15 cellular contexts compared by ENCODE assay signal in the genomic region with DNA sequence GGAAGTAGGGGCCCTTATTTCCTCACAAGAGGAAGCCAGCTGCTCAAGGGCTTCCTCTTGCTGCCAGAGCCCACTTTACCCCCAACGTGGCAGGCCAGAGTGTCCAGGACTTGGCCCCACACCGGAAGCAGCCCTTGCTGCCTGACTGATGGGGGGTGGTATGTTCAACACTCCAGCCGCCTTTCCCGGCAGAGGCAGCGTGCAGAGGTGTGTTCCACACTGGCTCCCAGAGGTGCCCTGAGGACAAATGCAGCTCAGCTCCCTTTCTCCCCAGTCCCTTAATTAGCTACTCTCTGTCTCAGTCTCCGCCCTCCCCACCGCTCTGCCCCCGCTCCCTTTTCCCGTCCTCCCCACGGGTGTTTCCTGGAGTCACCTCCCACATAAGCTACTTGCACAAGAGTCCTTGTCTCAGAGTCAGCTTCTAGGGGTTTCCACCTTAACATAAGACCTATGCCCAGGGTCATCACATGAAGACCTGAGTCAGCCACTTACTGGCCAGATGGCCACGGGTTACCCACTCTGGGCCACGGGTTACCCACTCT.
DNase-seq lines count a peak whose midpoint lies in the region; ATAC-seq and TF ChIP-seq lines count a peak whose summit lies in the region.
"Had no signal": no experiment of that assay in that cellular context is flagged by ENCODE, and none has a peak within 500 bp of the region (broad histone marks: within the 10 kb centered on the region; RNA-seq: fewer than 3 reads in every experiment).

No MANE protein-coding gene starts in this region.

- no CpG with 5 or more reads among the region's 12 CpGs for WGBS in neuronal stem cell (ENCODE audit: extremely low coverage in 2 of 2, insufficient read length in 2 of 2, insufficient replicate concordance in 1 of 2), 2 donors

- H2BK120ac ChIP-seq in neuronal stem cell (ENCODE audit: low read depth, low read length) = no peak overlapping the region

- H3K14ac ChIP-seq in neuronal stem cell (ENCODE audit: low read length) = no peak overlapping the region

- H3K27me3 ChIP-seq in BE2C = no peaks in the 10 kb centered on the region
- H3K27me3 ChIP-seq in neuronal stem cell (ENCODE audit: control insufficient read depth in 3 of 3, insufficient read depth in 3 of 3, low read depth in 1 of 3, low read length in 3 of 3) = peaks cover 0 to 3% (median 0%) of the 10 kb centered on the region in 3 experiments
- H3K27me3 ChIP-seq: vagina had no signal

- peak; percentile 21 for DNase-seq in BE2C
- peak; percentile 91 for DNase-seq in NCI-H69 (lab: John Stamatoyannopoulos, UW)
- DNase-seq in Right ventricle myocardium inferior (ENCODE audit: missing footprints) = peak; percentile 69
- no peak for DNase-seq in neuronal stem cell (ENCODE audit: low spot score)
- no peak for DNase-seq in activated gamma-delta T cell (lab: John Stamatoyannopoulos, UW)
- DNase-seq in epidermal melanocyte (ENCODE audit: insufficient read length, low spot score) = no peak
- DNase-seq in NCI-H446 (lab: John Stamatoyannopoulos, UW) = no peak
- DNase-seq: activated CD8-positive, alpha-beta memory T cell treated with anti-CD3 and anti-CD28 coated beads for 24 hours; activated gamma-delta T cell treated with Interleukin-2 at 50 U/mL for 16 hours; EL; GOT3; stimulated activated CD8-positive, alpha-beta memory T cell treated with anti-CD3 and anti-CD28 coated beads, Interleukin-4, amount 100 ng/mL, for 48 hours; T-helper 9 cell had no signal

- no peak overlapping the region for H4K8ac ChIP-seq in neuronal stem cell (ENCODE audit: low read depth, low read length)

- H3K4me3 ChIP-seq in BE2C (ENCODE audit: low read depth, low read length) (no peak overlapping the region), neuronal stem cell (ENCODE audit: low read length in 2 of 2) (no peak overlapping the region)
- H3K4me3 ChIP-seq: vagina had no signal

- ATAC-seq in Right ventricle myocardium inferior (peak; percentile 47), GM21786 (IDR thresholded peaks at IDR 0.05; ENCODE audit: unreplicated experiment) (no peak)

- peak overlapping the region; percentile 40 for H3K18ac ChIP-seq in neuronal stem cell (ENCODE audit: low read length)

- H2AK5ac ChIP-seq in neuronal stem cell (ENCODE audit: low read depth, low read length) = peak overlapping the region; percentile 9

- no peaks in the 10 kb centered on the region for H3K36me3 ChIP-seq in BE2C
- H3K36me3 ChIP-seq in neuronal stem cell (replicated peaks in 1 of 2; ENCODE audit: control insufficient read depth in 2 of 2, insufficient read depth in 2 of 2, low read length in 2 of 2) = no peaks in the 10 kb centered on the region
- H3K36me3 ChIP-seq: vagina had no signal

- H4K91ac ChIP-seq in neuronal stem cell (ENCODE audit: low read depth, low read length, poor library complexity) = no peak overlapping the region

- H3K23ac ChIP-seq in neuronal stem cell (ENCODE audit: low read depth, low read length, poor library complexity) = no peak overlapping the region

- no peak overlapping the region for H3K4ac ChIP-seq in neuronal stem cell (ENCODE audit: low read length)

- H3K79me1 ChIP-seq in neuronal stem cell (ENCODE audit: low read depth, low read length) = no peaks in the 10 kb centered on the region

- H2BK5ac ChIP-seq in neuronal stem cell (ENCODE audit: low read length) = no peak overlapping the region

- no peak overlapping the region for H3K9ac ChIP-seq in neuronal stem cell (ENCODE audit: low read depth, low read length, poor library complexity)

- H3K9me3 ChIP-seq in BE2C (no peaks in the 10 kb centered on the region), neuronal stem cell (replicated peaks in 1 of 2; ENCODE audit: control insufficient read depth in 2 of 2, insufficient read depth in 1 of 2, low read depth in 1 of 2, low read length in 2 of 2) (no peaks in the 10 kb centered on the region)
- H3K9me3 ChIP-seq: vagina had no signal

- intact Hi-C loops in Right ventricle myocardium inferior (cut with DNase I) = no loop called here

- H3K4me2 ChIP-seq in neuronal stem cell (ENCODE audit: insufficient read depth, low read length, poor library complexity, severe bottlenecking) = no peak overlapping the region

- no peak overlapping the region for H3K27ac ChIP-seq in neuronal stem cell (replicated peaks; ENCODE audit: low read length)
- H3K27ac ChIP-seq: vagina had no signal

- no peak for TF ChIP-seq CTCF in BE2C (IDR thresholded peaks at IDR 0.05; ENCODE audit: low read depth, low read length)

- no peak overlapping the region for H2BK15ac ChIP-seq in neuronal stem cell (ENCODE audit: low read length)

- H2AFZ ChIP-seq in neuronal stem cell (ENCODE audit: low read length) = no peak overlapping the region

- no peaks in the 10 kb centered on the region for H3K4me1 ChIP-seq in BE2C
- no peaks in the 10 kb centered on the region for H3K4me1 ChIP-seq in neuronal stem cell (ENCODE audit: control insufficient read depth in 2 of 2, insufficient read depth in 1 of 2, low read depth in 1 of 2, low read length in 2 of 2)
- H3K4me1 ChIP-seq: vagina had no signal

- no peak overlapping the region for H2BK12ac ChIP-seq in neuronal stem cell (ENCODE audit: low read length)

Comparison
In these comparisons a context has a peak if more than half of its experiments do, and no peak if none do; other contexts are left out.
1. DNase-seq: peak in BE2C (single experiment), NCI-H69 (single experiment) and Right ventricle myocardium inferior (single experiment); none in neuronal stem cell (single experiment), activated gamma-delta T cell (single experiment), epidermal melanocyte (single experiment) and NCI-H446 (0 of 2).